ENCODE assay signal across 16 cellular contexts in genomic region chr21:17834639-17835354, GRCh38. TPM values are rescaled to one million over a fixed set of nuclear protein-coding genes. Genes with fewer than 3 reads are reported as not detected.
A peak's percentile ranks its signal among the peaks of the same experiment; 100 is the strongest.
DNase-seq lines count a peak whose midpoint lies in the region; ATAC-seq and TF ChIP-seq lines count a peak whose summit lies in the region.
"Had no signal": no experiment of that assay in that cellular context is flagged by ENCODE, and none has a peak within 500 bp of the region (broad histone marks: within the 10 kb centered on the region; RNA-seq: fewer than 3 reads in every experiment).

No MANE protein-coding gene starts in this region.

- peaks cover 11% of the 10 kb centered on the region for H3K4me1 ChIP-seq in OCI-LY7 (ENCODE audit: insufficient read depth, low read length, poor library complexity, severe bottlenecking)

- H3K27ac ChIP-seq in OCI-LY7 (ENCODE audit: low read depth, low read length, poor library complexity, severe bottlenecking), result no peak overlapping the region
- H3K27ac ChIP-seq: cardiac muscle cell, GM23248 had no signal

- POLR2A ChIA-PET in OCI-LY7 (lab: Charles Lee), result interaction anchor here (0.8 to 2.9 kb wide), 12 partner anchors 8 to 226 kb away, joined by 3 to 9 read pairs (median 5); partner anchors contain the start of gene C21orf91
- POLR2A ChIA-PET in activated CD8-positive, alpha-beta T cell treated with anti-CD3 and anti-CD28 coated beads for 36 hours (lab: Charles Lee), result no interaction called here

- no peaks in the 10 kb centered on the region for H3K9me2 ChIP-seq in OCI-LY7 (ENCODE audit: insufficient read depth, low read length)

- H3K36me3 ChIP-seq in OCI-LY7 (ENCODE audit: insufficient read depth, low read length), result no peaks in the 10 kb centered on the region
- H3K36me3 ChIP-seq: cardiac muscle cell had no signal

- no peaks in the 10 kb centered on the region for H3K9me3 Mint-ChIP-seq in activated CD8-positive, alpha-beta T cell treated with anti-CD3 and anti-CD28 coated beads for 36 hours
- H3K9me3 Mint-ChIP-seq: activated T-cell treated with anti-CD3 and anti-CD28 coated beads, Interleukin-2, amount 50 U/mL, for 24 hours had no signal

- H3K79me2 ChIP-seq in OCI-LY7 (ENCODE audit: insufficient read depth, low read depth, low read length), result no peaks in the 10 kb centered on the region

- no peak for TF ChIP-seq CTCF in OCI-LY7 (conservative IDR thresholded peaks at IDR 0.05; ENCODE audit: low read length)
- no peak for TF ChIP-seq CTCF in activated CD8-positive, alpha-beta T cell treated with anti-CD3 and anti-CD28 coated beads for 36 hours (IDR thresholded peaks at IDR 0.05)

- H2AFZ ChIP-seq in OCI-LY7 (ENCODE audit: low read length), result no peak overlapping the region
- H2AFZ ChIP-seq: GM23248 had no signal

- no peak overlapping the region for H3K4me3 Mint-ChIP-seq in activated CD8-positive, alpha-beta T cell treated with anti-CD3 and anti-CD28 coated beads for 36 hours
- H3K4me3 Mint-ChIP-seq: activated CD4-positive, alpha-beta T cell treated with anti-CD3 and anti-CD28 coated beads, Interleukin-2, amount 10 ng/mL, durations not matched to agents 7 days and 5 days; activated T-cell treated with anti-CD3 and anti-CD28 coated beads, Interleukin-2, amount 50 U/mL, for 24 hours had no signal

- H3K4me3 ChIP-seq in OCI-LY7 (ENCODE audit: low read depth, low read length, poor library complexity, severe bottlenecking), result no peak overlapping the region
- H3K4me3 ChIP-seq: cardiac muscle cell, GM23248 had no signal

- no peaks in the 10 kb centered on the region for H3K27me3 Mint-ChIP-seq in activated CD8-positive, alpha-beta T cell treated with anti-CD3 and anti-CD28 coated beads for 36 hours
- H3K27me3 Mint-ChIP-seq: activated T-cell treated with anti-CD3 and anti-CD28 coated beads, Interleukin-2, amount 50 U/mL, for 24 hours had no signal

- no peaks in the 10 kb centered on the region for H3K4me1 Mint-ChIP-seq in activated CD8-positive, alpha-beta T cell treated with anti-CD3 and anti-CD28 coated beads for 36 hours (ENCODE audit: low read depth)
- H3K4me1 Mint-ChIP-seq: activated CD4-positive, alpha-beta T cell treated with anti-CD3 and anti-CD28 coated beads, Interleukin-2, amount 10 ng/mL, durations not matched to agents 7 days and 5 days had no signal

- no peaks in the 10 kb centered on the region for H3K36me3 Mint-ChIP-seq in activated CD8-positive, alpha-beta T cell treated with anti-CD3 and anti-CD28 coated beads for 36 hours (ENCODE audit: low read depth)

- no TSS peak for BruUV-seq in OCI-LY7 (replicated peaks; lab: Mats Ljungman, UMichigan)

- no peak for DNase-seq in OCI-LY7 (ENCODE audit: low spot score)
- no peak for DNase-seq in activated CD8-positive, alpha-beta T cell treated with anti-CD3 and anti-CD28 coated beads for 36 hours
- no peak for DNase-seq in NCI-H1694 (lab: John Stamatoyannopoulos, UW)
- no peak for DNase-seq in NCI-H446 treated with DMSO at 0.1 percent for 48 hours (lab: John Stamatoyannopoulos, UW)
- DNase-seq: activated CD4-positive, alpha-beta T cell treated with anti-CD3 and anti-CD28 coated beads, Interleukin-2, amount 10 ng/mL, durations not matched to agents 7 days and 5 days; activated T-cell treated with anti-CD3 and anti-CD28 coated beads, Interleukin-2, amount 50 U/mL, for 24 hours; effector CD4-positive, alpha-beta T cell; GM23248; NCI-H2081; NCI-H748 treated with DMSO at 0.1 percent for 48 hours; trophoblast cell had no signal

- H3K9me3 ChIP-seq in OCI-LY7 (ENCODE audit: low read length), result no peaks in the 10 kb centered on the region

- H4K20me1 ChIP-seq in OCI-LY7 (ENCODE audit: insufficient read depth, low read length), result no peaks in the 10 kb centered on the region

- CTCF ChIA-PET in OCI-LY7 (lab: Charles Lee; ENCODE audit: unreplicated experiment), result no interaction called here
- CTCF ChIA-PET in activated CD8-positive, alpha-beta T cell treated with anti-CD3 and anti-CD28 coated beads for 36 hours (lab: Charles Lee), result interaction anchor here (1.2 to 2.2 kb wide), 2 partner anchors 54 to 155 kb away, joined by 4 to 6 read pairs; no protein-coding TSS in a partner anchor

- no peak overlapping the region for H3K27ac Mint-ChIP-seq in activated CD8-positive, alpha-beta T cell treated with anti-CD3 and anti-CD28 coated beads for 36 hours
- H3K27ac Mint-ChIP-seq: activated CD4-positive, alpha-beta T cell treated with anti-CD3 and anti-CD28 coated beads, Interleukin-2, amount 10 ng/mL, durations not matched to agents 7 days and 5 days; activated T-cell treated with anti-CD3 and anti-CD28 coated beads, Interleukin-2, amount 50 U/mL, for 24 hours had no signal

- H3K4me2 ChIP-seq in OCI-LY7 (ENCODE audit: low read length), result peak overlapping the region; percentile 4

- intact Hi-C loops in OCI-LY7 (cut with micrococcal nuclease; ENCODE audit: unreplicated experiment), result no loop called here
- intact Hi-C loops in activated CD8-positive, alpha-beta T cell treated with anti-CD3 and anti-CD28 coated beads for 36 hours (cut with micrococcal nuclease), result no loop called here

- peak; percentile 81 for ATAC-seq in GM18498 (IDR thresholded peaks at IDR 0.05; ENCODE audit: unreplicated experiment)
- ATAC-seq in GM21360 (IDR thresholded peaks at IDR 0.05; ENCODE audit: unreplicated experiment), result peak; percentile 82
- ATAC-seq in HG02885 (IDR thresholded peaks at IDR 0.05; ENCODE audit: poor library complexity, unreplicated experiment), result peak; percentile 83
- ATAC-seq in activated CD8-positive, alpha-beta T cell treated with anti-CD3 and anti-CD28 coated beads for 36 hours, result no peak
- ATAC-seq in HG03565 (IDR thresholded peaks at IDR 0.05; ENCODE audit: unreplicated experiment), result no peak

RNA-seq across cellular contexts. Expression of gene C21orf91, which starts 15.6 kb away (rescaled TPM):
- 13.8 and 15.8 TPM in 2 replicates for total RNA-seq in OCI-LY7 (2014; rRNA removed; shearing (Covaris generic))
- total RNA-seq in OCI-LY7 (2022), result 32.8 and 36.5 TPM in 2 replicates
- 10 to 100 TPM; 32.5 to 32.6 TPM for total RNA-seq in activated CD8-positive, alpha-beta T cell treated with anti-CD3 and anti-CD28 coated beads for 36 hours

Comparison
In these comparisons a context has a peak if more than half of its experiments do, and no peak if none do; other contexts are left out.
1. ATAC-seq: peak in GM18498 (single experiment), GM21360 (single experiment) and HG02885 (single experiment); none in activated CD8-positive, alpha-beta T cell treated with anti-CD3 and anti-CD28 coated beads for 36 hours (single experiment) and HG03565 (single experiment).